Comparison of ENCODE assay signal across 1 cellular context in genomic region chr3:50350527-50351317, GRCh38.
TF ChIP-seq lines count a peak whose summit lies in the region.

Gene CYB561D2, plus strand, starts transcription at chr3:50350862. Its CDS starts 572 bp downstream, at chr3:50351434.
Gene NPRL2, minus strand, starts transcription at chr3:50350775. Its CDS starts 123 bp downstream, at chr3:50350652.

TF ChIP-seq in K562, 482 proteins besides CTCF, POLR2A, EP300 and RAD21 (continued from another document and continues in another):
- TF ChIP-seq YY1 (IDR thresholded peaks at IDR 0.05; ENCODE audit: borderline replicate concordance in 1 of 3, control insufficient read depth in 1 of 3, extremely low read depth in 1 of 3, insufficient read depth in 3 of 3, insufficient read length in 1 of 3, insufficient replicate concordance in 2 of 3, low read depth in 1 of 3, low read length in 2 of 3) (peak in 1 of 3 experiments; percentile 17), HIVEP1 (CRISPR knock-in tag; IDR thresholded peaks at IDR 0.05) (no peak), NCOR1 (IDR thresholded peaks at IDR 0.05) (no peak), NR0B1 (IDR thresholded peaks at IDR 0.05; ENCODE audit: partially characterized antibody) (no peak), RBM34 (IDR thresholded peaks at IDR 0.05; ENCODE audit: borderline replicate concordance, insufficient read depth, low read length) (no peak), SRSF1 (IDR thresholded peaks at IDR 0.05; ENCODE audit: low read depth, low read length) (no peak), PATZ1 (CRISPR knock-in tag; IDR thresholded peaks at IDR 0.05; ENCODE audit: borderline replicate concordance) (no peak), ZFPM2 (CRISPR knock-in tag; IDR thresholded peaks at IDR 0.05) (no peak), COPS2 (conservative IDR thresholded peaks at IDR 0.05) (no peak), NONO (IDR thresholded peaks at IDR 0.05; ENCODE audit: low read depth in 2 of 2, low read length in 1 of 2) (no peak), CTCFL (IDR thresholded peaks at IDR 0.05; ENCODE audit: borderline replicate concordance, insufficient read depth, low read depth, low read length, poor library complexity, severe bottlenecking) (no peak), ERF (CRISPR knock-in tag; IDR thresholded peaks at IDR 0.05) (peak; percentile 60; the same call in 1 of the 2 replicates), POLR3A (IDR thresholded peaks at IDR 0.05; ENCODE audit: borderline replicate concordance, extremely low read depth, insufficient read depth, insufficient read length) (no peak), JUNB (CRISPR knock-in tag; conservative IDR thresholded peaks at IDR 0.05) (no peak), TAF7 (tag; IDR thresholded peaks at IDR 0.05) (no peak), ZNF384 (IDR thresholded peaks at IDR 0.05; ENCODE audit: low read depth, low read length) (no peak), ZNF785 (CRISPR knock-in tag; IDR thresholded peaks at IDR 0.05) (no peak), SMARCA4 (IDR thresholded peaks at IDR 0.05) (no peak), ZNF695 (CRISPR knock-in tag; IDR thresholded peaks at IDR 0.05) (no peak), ZFP1 (CRISPR knock-in tag; IDR thresholded peaks at IDR 0.05) (no peak), SUPT5H (IDR thresholded peaks at IDR 0.05) (peak; percentile 70), USF2 (CRISPR knock-in tag; IDR thresholded peaks at IDR 0.05) (no peak), TRIM25 (IDR thresholded peaks at IDR 0.05; ENCODE audit: borderline replicate concordance) (no peak), HDAC1 (IDR thresholded peaks at IDR 0.05) (peak in 1 of 2 experiments; percentile 83; a peak in 2 of 4 replicates), BCL6 (CRISPR knock-in tag; IDR thresholded peaks at IDR 0.05) (no peak), ZBTB49 (CRISPR knock-in tag; IDR thresholded peaks at IDR 0.05; ENCODE audit: borderline replicate concordance) (no peak), NFIX (CRISPR knock-in tag; IDR thresholded peaks at IDR 0.05; ENCODE audit: low read depth) (no peak), ZBTB1 (CRISPR knock-in tag; IDR thresholded peaks at IDR 0.05; ENCODE audit: borderline replicate concordance, low read depth) (no peak), CHD7 (IDR thresholded peaks at IDR 0.05; ENCODE audit: low read depth, low read length) (no peak), HLTF (IDR thresholded peaks at IDR 0.05) (no peak), HMG20B (CRISPR knock-in tag; IDR thresholded peaks at IDR 0.05) (no peak)
